ENCODE assay signal across 19 cellular contexts in the genomic region with DNA sequence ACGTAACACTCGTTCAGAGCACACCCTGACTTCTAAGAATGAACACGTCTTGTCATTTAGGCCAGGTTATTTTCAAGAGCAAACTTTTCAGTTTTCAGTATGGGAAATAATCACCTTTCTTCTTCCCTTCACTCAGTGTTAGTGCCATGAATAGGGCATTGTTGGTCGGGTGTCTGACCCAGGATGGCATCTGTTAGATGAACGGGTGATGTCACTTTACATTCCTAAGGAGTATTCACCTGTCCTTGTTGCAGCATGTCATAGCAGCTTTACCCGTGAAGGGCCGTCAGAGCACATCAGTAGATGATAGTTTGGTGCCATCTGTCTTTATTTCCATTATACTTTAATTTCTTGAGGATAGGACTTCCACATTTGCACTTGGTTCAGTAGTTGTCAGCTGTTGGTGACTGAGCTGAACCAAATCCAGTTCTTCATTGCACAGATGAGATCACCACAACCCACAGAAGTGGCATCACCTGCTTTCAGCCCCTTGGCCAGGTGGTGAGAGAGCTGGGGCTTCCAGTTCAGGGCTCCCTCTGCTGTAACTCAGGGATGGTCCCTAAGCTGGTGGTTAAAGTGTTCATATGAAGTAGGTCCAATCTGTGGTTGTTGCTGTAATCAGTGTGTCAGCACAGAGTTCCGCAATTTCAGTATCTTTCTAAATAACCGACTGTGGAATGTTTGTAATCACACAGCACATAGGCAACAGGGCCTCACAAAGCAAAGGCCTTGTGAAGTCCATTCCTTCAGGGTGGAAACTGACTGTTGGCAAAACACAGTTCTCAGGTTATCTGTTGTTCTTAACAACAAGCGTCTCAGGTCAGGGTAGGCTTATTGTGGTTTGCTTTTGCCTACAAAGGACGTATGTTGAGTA.
DNase-seq lines count a peak whose midpoint lies in the region; ATAC-seq and TF ChIP-seq lines count a peak whose summit lies in the region.
"Had no signal": no experiment of that assay in that cellular context is flagged by ENCODE, and none has a peak within 500 bp of the region (broad histone marks: within the 10 kb centered on the region; RNA-seq: fewer than 3 reads in every experiment).

No MANE protein-coding gene starts in this region.

- H4K20me1 ChIP-seq in hepatocyte (ENCODE audit: insufficient read depth, poor library complexity, severe bottlenecking) = no peaks in the 10 kb centered on the region

- TF ChIP-seq CTCF in RWPE2 (IDR thresholded peaks at IDR 0.05; ENCODE audit: poor library complexity, severe bottlenecking) = no peak
- no peak for TF ChIP-seq CTCF in hepatocyte (IDR thresholded peaks at IDR 0.05; ENCODE audit: poor library complexity)
- no peak for TF ChIP-seq CTCF in gastroesophageal sphincter (IDR thresholded peaks at IDR 0.05)

- H3K4me2 ChIP-seq in hepatocyte = no peak overlapping the region
- H3K4me2 ChIP-seq: GM23338 had no signal

- no peak for DNase-seq in stimulated activated naive CD8-positive, alpha-beta T cell treated with anti-CD3 and anti-CD28 coated beads, Interleukin-15, amount 100 ng/mL, for 72 hours
- no peak for DNase-seq in stimulated activated naive CD8-positive, alpha-beta T cell treated with anti-CD3 and anti-CD28 coated beads, Interleukin-15, Interleukin-2, amounts not matched to agents 100 U/mL and 50 U/mL, for 24 hours
- DNase-seq in RWPE2 (ENCODE audit: low spot score) (no peak), kidney tubule cell (ENCODE audit: low spot score) (peak; percentile 42), hepatocyte (ENCODE audit: low spot score) (no peak)
- no peak for DNase-seq in activated T-helper 2 cell treated with anti-CD3 and anti-CD28 coated beads, Interferon-gamma antibody, Interleukin-2, Interleukin-4, amounts not matched to agents 10 μg/mL and 5 μg/mL and 100 μg/mL, durations not matched to agents 14 hours and 24 hours and 36 hours (ENCODE audit: low spot score)
- DNase-seq in activated naive CD4-positive, alpha-beta T cell treated with anti-CD3 and anti-CD28 coated beads for 36 hours = no peak
- DNase-seq: activated naive CD8-positive, alpha-beta T cell treated with anti-CD3 and anti-CD28 coated beads, Interleukin-2, amount 10 ng/mL, durations not matched to agents 7 days and 5 days; activated T-cell treated with anti-CD3 and anti-CD28 coated beads for 4 hours; AML-193; central memory CD4-positive, alpha-beta T cell; mesendoderm; NCI-H1436 treated with DMSO at 0.1 percent for 48 hours; NCI-H748 treated with DMSO at 0.1 percent for 48 hours had no signal

- no peaks in the 10 kb centered on the region for H3K27me3 ChIP-seq in RWPE2 (ENCODE audit: insufficient read depth, poor library complexity, severe bottlenecking)
- no peaks in the 10 kb centered on the region for H3K27me3 ChIP-seq in hepatocyte
- no peaks in the 10 kb centered on the region for H3K27me3 ChIP-seq in gastroesophageal sphincter

- no peak overlapping the region for H3K4me3 Mint-ChIP-seq in stimulated activated naive CD8-positive, alpha-beta T cell treated with anti-CD3 and anti-CD28 coated beads, Interleukin-15, amount 100 ng/mL, for 72 hours
- H3K4me3 Mint-ChIP-seq in activated T-helper 2 cell treated with anti-CD3 and anti-CD28 coated beads, Interferon-gamma antibody, Interleukin-2, Interleukin-4, amounts not matched to agents 10 μg/mL and 5 μg/mL and 100 μg/mL, durations not matched to agents 14 hours and 24 hours and 36 hours (ENCODE audit: low read depth) = no peak overlapping the region
- no peak overlapping the region for H3K4me3 Mint-ChIP-seq in activated naive CD4-positive, alpha-beta T cell treated with anti-CD3 and anti-CD28 coated beads for 36 hours
- H3K4me3 Mint-ChIP-seq: activated naive CD8-positive, alpha-beta T cell treated with anti-CD3 and anti-CD28 coated beads, Interleukin-2, amount 10 ng/mL, durations not matched to agents 7 days and 5 days; GM23338; IgD-negative memory B cell; stimulated activated memory B cell treated with anti-CD40 and anti-IgM and Interleukin-4, amounts not matched to agents 10 μg/mL and 1 μg/mL and 100 μg/mL, for 72 hours; T-helper 2 cell treated with Interferon-gamma antibody and Interleukin-4, amounts not matched to agents 5 μg/mL and 100 μg/mL, for 36 hours had no signal

- no peak for TF ChIP-seq POLR2A in gastroesophageal sphincter (IDR thresholded peaks at IDR 0.05)

- H3K36me3 Mint-ChIP-seq in activated T-helper 2 cell treated with anti-CD3 and anti-CD28 coated beads, Interferon-gamma antibody, Interleukin-2, Interleukin-4, amounts not matched to agents 10 μg/mL and 5 μg/mL and 100 μg/mL, durations not matched to agents 14 hours and 24 hours and 36 hours (ENCODE audit: low read depth) = peaks cover 14% of the 10 kb centered on the region
- peaks cover 31% of the 10 kb centered on the region for H3K36me3 Mint-ChIP-seq in activated naive CD4-positive, alpha-beta T cell treated with anti-CD3 and anti-CD28 coated beads for 36 hours (ENCODE audit: low read depth)

- H3K27me3 Mint-ChIP-seq in stimulated activated naive CD8-positive, alpha-beta T cell treated with anti-CD3 and anti-CD28 coated beads, Interleukin-15, amount 100 ng/mL, for 72 hours = no peaks in the 10 kb centered on the region
- no peaks in the 10 kb centered on the region for H3K27me3 Mint-ChIP-seq in activated T-helper 2 cell treated with anti-CD3 and anti-CD28 coated beads, Interferon-gamma antibody, Interleukin-2, Interleukin-4, amounts not matched to agents 10 μg/mL and 5 μg/mL and 100 μg/mL, durations not matched to agents 14 hours and 24 hours and 36 hours (ENCODE audit: low read depth)
- no peaks in the 10 kb centered on the region for H3K27me3 Mint-ChIP-seq in activated naive CD4-positive, alpha-beta T cell treated with anti-CD3 and anti-CD28 coated beads for 36 hours (ENCODE audit: low read depth)
- H3K27me3 Mint-ChIP-seq: activated naive CD8-positive, alpha-beta T cell treated with anti-CD3 and anti-CD28 coated beads, Interleukin-2, amount 10 ng/mL, durations not matched to agents 7 days and 5 days; IgD-negative memory B cell; stimulated activated memory B cell treated with anti-CD40 and anti-IgM and Interleukin-4, amounts not matched to agents 10 μg/mL and 1 μg/mL and 100 μg/mL, for 72 hours had no signal

- no peak overlapping the region for H2AFZ ChIP-seq in hepatocyte
- H2AFZ ChIP-seq: GM23338 had no signal

- H3K36me3 ChIP-seq in RWPE2 (ENCODE audit: low read depth) (peaks cover 10% of the 10 kb centered on the region), hepatocyte (replicated peaks; ENCODE audit: insufficient read depth, low read depth) (no peaks in the 10 kb centered on the region), gastroesophageal sphincter (peaks cover 0 to 60% of the 10 kb centered on the region in 2 donors)

- H3K27ac Mint-ChIP-seq in stimulated activated naive CD8-positive, alpha-beta T cell treated with anti-CD3 and anti-CD28 coated beads, Interleukin-15, amount 100 ng/mL, for 72 hours = no peak overlapping the region
- no peak overlapping the region for H3K27ac Mint-ChIP-seq in activated T-helper 2 cell treated with anti-CD3 and anti-CD28 coated beads, Interferon-gamma antibody, Interleukin-2, Interleukin-4, amounts not matched to agents 10 μg/mL and 5 μg/mL and 100 μg/mL, durations not matched to agents 14 hours and 24 hours and 36 hours
- no peak overlapping the region for H3K27ac Mint-ChIP-seq in activated naive CD4-positive, alpha-beta T cell treated with anti-CD3 and anti-CD28 coated beads for 36 hours
- H3K27ac Mint-ChIP-seq: GM23338; T-helper 2 cell treated with Interferon-gamma antibody and Interleukin-4, amounts not matched to agents 5 μg/mL and 100 μg/mL, for 36 hours had no signal

- no peaks in the 10 kb centered on the region for H3K9me2 ChIP-seq in hepatocyte (replicated peaks; ENCODE audit: insufficient read depth)

- TF ChIP-seq EP300 in gastroesophageal sphincter (IDR thresholded peaks at IDR 0.05) = no peak

- no peaks in the 10 kb centered on the region for H3K79me2 ChIP-seq in hepatocyte

- 86% methylated on average over 11 of the region's 11 CpGs for WGBS in hepatocyte (ENCODE audit: low lambda C conversion rate, missing lambda C conversion rate)
- WGBS in gastroesophageal sphincter (ENCODE audit: low coverage in 1 of 2), 2 donors = 87 to 90% methylated on average over 10 of the region's 11 CpGs

- no peak overlapping the region for H3K27ac ChIP-seq in RWPE2 (ENCODE audit: poor library complexity, severe bottlenecking)
- H3K27ac ChIP-seq in hepatocyte = no peak overlapping the region
- H3K27ac ChIP-seq in gastroesophageal sphincter = no peak overlapping the region

- H3K9me3 Mint-ChIP-seq in stimulated activated naive CD8-positive, alpha-beta T cell treated with anti-CD3 and anti-CD28 coated beads, Interleukin-15, amount 100 ng/mL, for 72 hours = no peaks in the 10 kb centered on the region
- no peaks in the 10 kb centered on the region for H3K9me3 Mint-ChIP-seq in activated T-helper 2 cell treated with anti-CD3 and anti-CD28 coated beads, Interferon-gamma antibody, Interleukin-2, Interleukin-4, amounts not matched to agents 10 μg/mL and 5 μg/mL and 100 μg/mL, durations not matched to agents 14 hours and 24 hours and 36 hours
- peaks cover 2% of the 10 kb centered on the region for H3K9me3 Mint-ChIP-seq in activated naive CD4-positive, alpha-beta T cell treated with anti-CD3 and anti-CD28 coated beads for 36 hours
- H3K9me3 Mint-ChIP-seq: activated naive CD8-positive, alpha-beta T cell treated with anti-CD3 and anti-CD28 coated beads, Interleukin-2, amount 10 ng/mL, durations not matched to agents 7 days and 5 days; GM23338; stimulated activated memory B cell treated with anti-CD40 and anti-IgM and Interleukin-4, amounts not matched to agents 10 μg/mL and 1 μg/mL and 100 μg/mL, for 72 hours; T-helper 2 cell treated with Interferon-gamma antibody and Interleukin-4, amounts not matched to agents 5 μg/mL and 100 μg/mL, for 36 hours had no signal

- H3K4me3 ChIP-seq in RWPE2 (ENCODE audit: severe bottlenecking) (no peak overlapping the region), hepatocyte (no peak overlapping the region), gastroesophageal sphincter (no peak overlapping the region)
- H3K4me3 ChIP-seq: GM23338 had no signal

- H3K4me1 Mint-ChIP-seq in stimulated activated naive CD8-positive, alpha-beta T cell treated with anti-CD3 and anti-CD28 coated beads, Interleukin-15, amount 100 ng/mL, for 72 hours = peaks cover 33% of the 10 kb centered on the region
- H3K4me1 Mint-ChIP-seq in activated T-helper 2 cell treated with anti-CD3 and anti-CD28 coated beads, Interferon-gamma antibody, Interleukin-2, Interleukin-4, amounts not matched to agents 10 μg/mL and 5 μg/mL and 100 μg/mL, durations not matched to agents 14 hours and 24 hours and 36 hours (ENCODE audit: low read depth) = peaks cover 15% of the 10 kb centered on the region
- peaks cover 23% of the 10 kb centered on the region for H3K4me1 Mint-ChIP-seq in activated naive CD4-positive, alpha-beta T cell treated with anti-CD3 and anti-CD28 coated beads for 36 hours (ENCODE audit: low read depth)

- CTCF ChIA-PET in activated naive CD4-positive, alpha-beta T cell treated with anti-CD3 and anti-CD28 coated beads for 36 hours (lab: Charles Lee) = no interaction called here

- H3K4me1 ChIP-seq in RWPE2 (ENCODE audit: insufficient read depth, poor library complexity, severe bottlenecking) (no peaks in the 10 kb centered on the region), hepatocyte (ENCODE audit: insufficient read depth) (peaks cover 8% of the 10 kb centered on the region), gastroesophageal sphincter (no peaks in the 10 kb centered on the region)

- no peaks in the 10 kb centered on the region for H3K9me3 ChIP-seq in RWPE2 (ENCODE audit: severe bottlenecking)
- H3K9me3 ChIP-seq in hepatocyte (ENCODE audit: low read depth) = no peaks in the 10 kb centered on the region
- H3K9me3 ChIP-seq in gastroesophageal sphincter = no peaks in the 10 kb centered on the region

- intact Hi-C loops in activated T-helper 2 cell treated with anti-CD3 and anti-CD28 coated beads, Interferon-gamma antibody, Interleukin-2, Interleukin-4, amounts not matched to agents 10 μg/mL and 5 μg/mL and 100 μg/mL, durations not matched to agents 14 hours and 24 hours and 36 hours (cut with micrococcal nuclease) = no loop called here
- intact Hi-C loops in activated naive CD4-positive, alpha-beta T cell treated with anti-CD3 and anti-CD28 coated beads for 36 hours (cut with micrococcal nuclease) = loop anchor here (10.0 kb wide), 1 partner anchor 420 kb away; no protein-coding TSS in a partner anchor

- ATAC-seq in stimulated activated naive CD8-positive, alpha-beta T cell treated with anti-CD3 and anti-CD28 coated beads, Interleukin-15, amount 100 ng/mL, for 72 hours = peak; percentile 29
- no peak for ATAC-seq in stimulated activated naive CD8-positive, alpha-beta T cell treated with anti-CD3 and anti-CD28 coated beads, Interleukin-15, Interleukin-2, amounts not matched to agents 100 U/mL and 50 U/mL, for 24 hours
- peak; percentile 31; the same call in 1 of the 3 replicates for ATAC-seq in RWPE2 (ENCODE audit: low read depth)
- ATAC-seq in gastroesophageal sphincter = no peak
- ATAC-seq: GM23338; stimulated activated memory B cell treated with anti-CD40 and anti-IgM and Interleukin-4, amounts not matched to agents 10 μg/mL and 1 μg/mL and 100 μg/mL, for 72 hours had no signal

Comparison
In these comparisons a context has a peak if more than half of its experiments do, and no peak if none do; other contexts are left out.
1. ATAC-seq: peak in stimulated activated naive CD8-positive, alpha-beta T cell treated with anti-CD3 and anti-CD28 coated beads, Interleukin-15, amount 100 ng/mL, for 72 hours (single experiment) and RWPE2 (single experiment); none in stimulated activated naive CD8-positive, alpha-beta T cell treated with anti-CD3 and anti-CD28 coated beads, Interleukin-15, Interleukin-2, amounts not matched to agents 100 U/mL and 50 U/mL, for 24 hours (single experiment) and gastroesophageal sphincter (single experiment).